Comparison of ENCODE assay signal across 17 cellular contexts in the genomic region with DNA sequence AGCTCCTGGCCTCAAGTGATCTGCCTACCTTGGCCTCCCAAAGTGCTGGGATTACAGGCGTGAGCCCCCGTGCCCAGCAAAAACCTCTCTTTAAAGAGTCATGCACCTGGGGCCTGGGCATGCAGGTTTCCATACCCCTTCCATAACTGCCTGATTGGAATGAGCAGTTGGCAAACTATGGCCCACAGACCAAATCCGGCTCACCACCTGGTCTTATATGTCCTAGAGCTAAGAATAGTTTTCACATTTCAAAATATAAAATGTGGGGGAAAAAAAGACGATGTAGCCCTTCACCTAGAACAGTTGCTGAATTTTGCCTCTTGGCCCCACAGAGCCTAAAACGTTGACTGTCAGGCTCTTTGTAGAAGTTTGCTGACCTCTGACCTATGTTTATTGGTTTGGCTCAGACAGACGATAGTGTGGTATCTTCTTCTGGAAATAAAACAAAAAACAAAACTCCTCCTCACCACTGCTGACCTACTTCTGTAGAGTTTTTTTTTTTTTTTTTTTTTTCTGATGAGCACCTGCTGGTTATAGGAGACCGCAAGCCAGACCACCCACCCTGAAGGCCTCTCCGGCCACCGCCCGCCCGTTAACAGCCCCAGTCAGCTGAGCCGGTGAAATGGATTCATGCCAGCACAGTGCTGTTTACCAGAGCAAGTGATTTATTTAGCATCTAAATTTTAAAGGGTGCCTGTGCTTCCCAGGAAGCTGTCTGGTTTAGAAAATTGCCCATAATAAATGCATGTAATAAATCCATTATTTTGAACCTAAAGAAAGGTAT. TPM values are rescaled to one million over a fixed set of nuclear protein-coding genes. Genes with fewer than 3 reads are reported as not detected.
A peak's percentile ranks its signal among the peaks of the same experiment; 100 is the strongest.
DNase-seq lines count a peak whose midpoint lies in the region; ATAC-seq and TF ChIP-seq lines count a peak whose summit lies in the region.
"Had no signal": no experiment of that assay in that cellular context is flagged by ENCODE, and none has a peak within 500 bp of the region (broad histone marks: within the 10 kb centered on the region; RNA-seq: fewer than 3 reads in every experiment).

No MANE protein-coding gene starts in this region.

- H3K27ac ChIP-seq in psoas muscle: peak overlapping the region; percentile 43

- DNase-seq in COR-L47 (lab: John Stamatoyannopoulos, UW) (peak; percentile 51), NCI-H69 (lab: John Stamatoyannopoulos, UW) (peak; percentile 57), ecto neural progenitor cell (ENCODE audit: low spot score) (peak; percentile 58), psoas muscle (peak in 1 of 2 donors; percentile 62), hepatic stellate cell (ENCODE audit: low spot score) (no peak), SIG-M5 (lab: John Stamatoyannopoulos, UW) (no peak), GF-D8 (lab: John Stamatoyannopoulos, UW) (no peak), NCI-H226 (no peak)
- DNase-seq: AML-193; CD4-positive, CD25-positive, alpha-beta regulatory T cell; GOT3; HFFc6; NCI-H1694; NCI-H2107; NCI-H345; SHP77 had no signal

- H3K9me3 ChIP-seq in psoas muscle: no peaks in the 10 kb centered on the region

- no peaks in the 10 kb centered on the region for H3K27me3 ChIP-seq in psoas muscle (ENCODE audit: insufficient read depth in 3 of 3, low read length in 2 of 3)

- TF ChIP-seq CTCF in psoas muscle (IDR thresholded peaks at IDR 0.05): no peak

- no peak overlapping the region for H3K4me3 ChIP-seq in psoas muscle

- peak in 3 of 4 donors; percentile 63 to 82 (median 72) for ATAC-seq in psoas muscle
- ATAC-seq: Panc1 had no signal

- no peaks in the 10 kb centered on the region for H3K36me3 ChIP-seq in psoas muscle (ENCODE audit: insufficient read depth in 1 of 2, low read depth in 1 of 2)

- intact Hi-C loops in psoas muscle (cut with DNase I): no loop called here

- peaks cover 10% of the 10 kb centered on the region for H3K4me1 ChIP-seq in psoas muscle

- 28 to 39% (median 31%) methylated on average over 12 of the region's 12 CpGs for WGBS in psoas muscle, 3 donors

RNA-seq across cellular contexts. Expression of a gene that starts 33.5 kb away (rescaled TPM):
- under 1 TPM in 2 of 4 donors, not detected in 2; 0.16 to 0.30 TPM for total RNA-seq in psoas muscle
- under 1 TPM; 0.47 to 0.73 (median 0.69) TPM for polyA plus RNA-seq in psoas muscle
- total RNA-seq: CD4-positive, CD25-positive, alpha-beta regulatory T cell; HFFc6 had no signal

RNA-seq across cellular contexts. Expression of a gene that starts 44.4 kb away (rescaled TPM):
- total RNA-seq in psoas muscle: 1 to 10 TPM in 2 of 4 donors, under 1 TPM in 2; 0.19 to 4.1 (median 0.99) TPM
- polyA plus RNA-seq in psoas muscle: 1 to 10 TPM in 1 of 3 donors, under 1 TPM in 2; 0.46 to 1.6 (median 0.77) TPM
- total RNA-seq: HFFc6 had no signal

Comparison
In these comparisons a context has a peak if more than half of its experiments do, and no peak if none do; other contexts are left out.
1. DNase-seq: peak in COR-L47 (single experiment), NCI-H69 (single experiment) and ecto neural progenitor cell (single experiment); none in hepatic stellate cell (single experiment), SIG-M5 (single experiment), GF-D8 (single experiment) and NCI-H226 (single experiment).